In genomic region chr17:47720754-47721533, GRCh38 we compare ENCODE assay signal across 8 cellular contexts. TPM values are rescaled to one million over a fixed set of nuclear protein-coding genes. Genes with fewer than 3 reads are reported as not detected.
DNase-seq lines count a peak whose midpoint lies in the region; ATAC-seq and TF ChIP-seq lines count a peak whose summit lies in the region.

No MANE protein-coding gene starts in this region.

- no peak overlapping the region for H3K27ac ChIP-seq in CD4-positive, alpha-beta T cell (ENCODE audit: low read depth, low read length)
- no peak overlapping the region for H3K27ac ChIP-seq in coronary artery

- no peaks in the 10 kb centered on the region for H3K36me3 Mint-ChIP-seq in CD4-positive, alpha-beta T cell (ENCODE audit: low read depth)

- no peaks in the 10 kb centered on the region for H3K9me3 Mint-ChIP-seq in CD4-positive, alpha-beta T cell

- H3K27ac Mint-ChIP-seq in CD4-positive, alpha-beta T cell = no peak overlapping the region

- ATAC-seq in CD4-positive, alpha-beta T cell (ENCODE audit: poor library complexity) = peak; percentile 76
- peak; percentile 25 for ATAC-seq in HG03064 (IDR thresholded peaks at IDR 0.05; ENCODE audit: low read depth, unreplicated experiment)

- no peak overlapping the region for H3K4me3 Mint-ChIP-seq in CD4-positive, alpha-beta T cell

- CTCF ChIA-PET in CD4-positive, alpha-beta T cell (lab: Charles Lee) = interaction anchor here (0.6 to 2.6 kb wide), 2 partner anchors 12 to 21 kb away, joined by 3 to 8 read pairs; partner anchors contain the start of gene TBX21

- no peaks in the 10 kb centered on the region for H3K9me3 ChIP-seq in CD4-positive, alpha-beta T cell (ENCODE audit: control insufficient read depth, low read length)

- H3K4me3 ChIP-seq in coronary artery = peak overlapping the region; percentile 35

- POLR2A ChIA-PET in CD4-positive, alpha-beta T cell (lab: Charles Lee) = interaction anchor here (1.1 to 1.4 kb wide), 2 partner anchors 15 to 26 kb away, joined by 3 read pairs; no protein-coding TSS in a partner anchor

- DNase-seq in CD4-positive, alpha-beta T cell = peak in 9 of 10 experiments; percentile 58 to 83 (median 67)
- DNase-seq in activated CD4-positive, CD25-positive, alpha-beta regulatory T cell treated with anti-CD3 and anti-CD28 coated beads, Interleukin-2, amount 50 U/mL, for 72 hours = peak; percentile 88
- DNase-seq in coronary artery (ENCODE audit: low spot score) (no peak), NCI-H1105 treated with DMSO at 0.1 percent for 48 hours (lab: John Stamatoyannopoulos, UW) (no peak), DMS79 (lab: John Stamatoyannopoulos, UW) (no peak), RKO (ENCODE audit: low spot score) (no peak)
- peak; percentile 96 for DNase-seq in stimulated activated CD4-positive, alpha-beta T cell treated with anti-CD3 and anti-CD28 coated beads, Interleukin-4, amount 100 ng/mL, for 1 hour

- peaks cover 25% of the 10 kb centered on the region for H3K27me3 Mint-ChIP-seq in CD4-positive, alpha-beta T cell

- no peak for TF ChIP-seq CTCF in CD4-positive, alpha-beta T cell (IDR thresholded peaks at IDR 0.05)
- TF ChIP-seq CTCF in coronary artery (IDR thresholded peaks at IDR 0.05) = no peak

- H3K4me1 Mint-ChIP-seq in CD4-positive, alpha-beta T cell (ENCODE audit: low read depth) = peaks cover 52% of the 10 kb centered on the region

- intact Hi-C loops in CD4-positive, alpha-beta T cell (cut with DNase I, micrococcal nuclease) = no loop called here

- H3K27me3 ChIP-seq in CD4-positive, alpha-beta T cell (ENCODE audit: control insufficient read depth, insufficient read depth, low read length) = no peaks in the 10 kb centered on the region

RNA-seq across cellular contexts. Expression of gene TBX21, which starts 12.1 kb away (rescaled TPM):
- 10 to 100 TPM; 10.6 to 12.3 TPM for total RNA-seq in CD4-positive, alpha-beta T cell

RNA-seq across cellular contexts. Expression of gene TBKBP1, which starts 27.0 kb away (rescaled TPM):
- 1 to 10 TPM; 2.4 to 3.0 TPM for total RNA-seq in CD4-positive, alpha-beta T cell

Comparison
In these comparisons a context has a peak if more than half of its experiments do, and no peak if none do; other contexts are left out.
1. DNase-seq: peak in CD4-positive, alpha-beta T cell (9 of 10), activated CD4-positive, CD25-positive, alpha-beta regulatory T cell treated with anti-CD3 and anti-CD28 coated beads, Interleukin-2, amount 50 U/mL, for 72 hours (single experiment) and stimulated activated CD4-positive, alpha-beta T cell treated with anti-CD3 and anti-CD28 coated beads, Interleukin-4, amount 100 ng/mL, for 1 hour (single experiment); none in coronary artery (single experiment), NCI-H1105 treated with DMSO at 0.1 percent for 48 hours (single experiment), DMS79 (single experiment) and RKO (single experiment).